8 cellular contexts compared by ENCODE assay signal in genomic region chr6:46490425-46491200, GRCh38. TPM values are rescaled to one million over a fixed set of nuclear protein-coding genes. Genes with fewer than 3 reads are reported as not detected.
DNase-seq lines count a peak whose midpoint lies in the region; ATAC-seq lines count a peak whose summit lies in the region.

No MANE protein-coding gene starts in this region.

- H3K27ac ChIP-seq in caudate nucleus (ENCODE audit: low read depth, low read length) (peak overlapping the region; percentile 91), stomach smooth muscle (ENCODE audit: low read length) (no peak overlapping the region)

- ATAC-seq in GM21717 (IDR thresholded peaks at IDR 0.05; ENCODE audit: unreplicated experiment) (no peak), GM21390 (IDR thresholded peaks at IDR 0.05; ENCODE audit: unreplicated experiment) (no peak)

- H3K9ac ChIP-seq in stomach smooth muscle (ENCODE audit: low read length in 2 of 2): peak overlapping the region; percentile 13 to 55

- H3K4me1 ChIP-seq in stomach smooth muscle (ENCODE audit: control insufficient read depth, insufficient read depth, low read length): peaks cover 10% of the 10 kb centered on the region

- DNase-seq in ELR (ENCODE audit: low read depth) (peak; percentile 18), MG63 (no peak), caudate nucleus (lab: John Stamatoyannopoulos, UW) (peak in 36 of 61 donors; percentile 12 to 79 (median 50)), kidney tubule cell (ENCODE audit: low spot score) (peak; percentile 66), occipital lobe (lab: John Stamatoyannopoulos, UW) (no peak)

- H3K4me3 ChIP-seq in MG63 (peak overlapping the region; percentile 60), stomach smooth muscle (ENCODE audit: low read length in 2 of 2) (peak overlapping the region; percentile 61 to 80)

- no peaks in the 10 kb centered on the region for H3K36me3 ChIP-seq in MG63
- no peaks in the 10 kb centered on the region for H3K36me3 ChIP-seq in stomach smooth muscle (ENCODE audit: control insufficient read depth in 2 of 2, insufficient read depth in 2 of 2, low read length in 2 of 2)

- H3K9me3 ChIP-seq in MG63 (no peaks in the 10 kb centered on the region), stomach smooth muscle (ENCODE audit: control insufficient read depth in 2 of 2, low read length in 2 of 2) (no peaks in the 10 kb centered on the region)

- H3K27me3 ChIP-seq in MG63: no peaks in the 10 kb centered on the region
- peaks cover 0 to 20% of the 10 kb centered on the region in 2 donors for H3K27me3 ChIP-seq in stomach smooth muscle (ENCODE audit: control insufficient read depth in 1 of 2, insufficient read depth in 2 of 2, low read length in 2 of 2)

RNA-seq across cellular contexts. Expression of gene RCAN2, which starts 0.6 kb away (rescaled TPM):
- 5.5 and 7.6 TPM in 2 replicates for total RNA-seq in MG63 (2014; rRNA removed; shearing (Covaris generic); ENCODE audit: low replicate concordance)
- 7.0 TPM for total RNA-seq in occipital lobe

Comparison
In these comparisons a context has a peak if more than half of its experiments do, and no peak if none do; other contexts are left out.
1. DNase-seq: peak in ELR (single experiment), caudate nucleus (36 of 61) and kidney tubule cell (single experiment); none in MG63 (single experiment) and occipital lobe (single experiment).